2 cellular contexts compared by ENCODE assay signal in the genomic region with DNA sequence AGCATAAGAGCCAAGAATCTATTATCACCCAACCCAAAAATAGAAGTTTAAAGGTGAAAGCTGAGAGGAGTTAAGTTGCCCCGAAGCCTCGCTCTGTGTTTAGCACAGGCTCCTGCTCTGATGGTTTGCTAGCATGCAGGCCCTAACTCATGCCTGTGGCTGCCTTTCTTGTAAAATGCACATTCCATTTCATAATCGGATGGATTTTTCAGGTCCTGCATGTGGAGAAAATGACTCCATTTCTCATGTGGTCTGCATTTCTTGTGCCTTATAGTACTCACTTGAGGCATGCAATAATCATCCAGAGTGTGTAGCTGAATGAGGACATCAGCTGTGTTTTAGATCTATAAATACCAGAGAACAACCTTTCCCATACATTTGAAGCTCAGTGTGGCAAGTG.
TF ChIP-seq lines count a peak whose summit lies in the region.

No MANE protein-coding gene starts in this region.

TF ChIP-seq in GM23338, 12 proteins besides CTCF, POLR2A, EP300 and RAD21 (continued from another document):
- TF ChIP-seq, protein P1, sequence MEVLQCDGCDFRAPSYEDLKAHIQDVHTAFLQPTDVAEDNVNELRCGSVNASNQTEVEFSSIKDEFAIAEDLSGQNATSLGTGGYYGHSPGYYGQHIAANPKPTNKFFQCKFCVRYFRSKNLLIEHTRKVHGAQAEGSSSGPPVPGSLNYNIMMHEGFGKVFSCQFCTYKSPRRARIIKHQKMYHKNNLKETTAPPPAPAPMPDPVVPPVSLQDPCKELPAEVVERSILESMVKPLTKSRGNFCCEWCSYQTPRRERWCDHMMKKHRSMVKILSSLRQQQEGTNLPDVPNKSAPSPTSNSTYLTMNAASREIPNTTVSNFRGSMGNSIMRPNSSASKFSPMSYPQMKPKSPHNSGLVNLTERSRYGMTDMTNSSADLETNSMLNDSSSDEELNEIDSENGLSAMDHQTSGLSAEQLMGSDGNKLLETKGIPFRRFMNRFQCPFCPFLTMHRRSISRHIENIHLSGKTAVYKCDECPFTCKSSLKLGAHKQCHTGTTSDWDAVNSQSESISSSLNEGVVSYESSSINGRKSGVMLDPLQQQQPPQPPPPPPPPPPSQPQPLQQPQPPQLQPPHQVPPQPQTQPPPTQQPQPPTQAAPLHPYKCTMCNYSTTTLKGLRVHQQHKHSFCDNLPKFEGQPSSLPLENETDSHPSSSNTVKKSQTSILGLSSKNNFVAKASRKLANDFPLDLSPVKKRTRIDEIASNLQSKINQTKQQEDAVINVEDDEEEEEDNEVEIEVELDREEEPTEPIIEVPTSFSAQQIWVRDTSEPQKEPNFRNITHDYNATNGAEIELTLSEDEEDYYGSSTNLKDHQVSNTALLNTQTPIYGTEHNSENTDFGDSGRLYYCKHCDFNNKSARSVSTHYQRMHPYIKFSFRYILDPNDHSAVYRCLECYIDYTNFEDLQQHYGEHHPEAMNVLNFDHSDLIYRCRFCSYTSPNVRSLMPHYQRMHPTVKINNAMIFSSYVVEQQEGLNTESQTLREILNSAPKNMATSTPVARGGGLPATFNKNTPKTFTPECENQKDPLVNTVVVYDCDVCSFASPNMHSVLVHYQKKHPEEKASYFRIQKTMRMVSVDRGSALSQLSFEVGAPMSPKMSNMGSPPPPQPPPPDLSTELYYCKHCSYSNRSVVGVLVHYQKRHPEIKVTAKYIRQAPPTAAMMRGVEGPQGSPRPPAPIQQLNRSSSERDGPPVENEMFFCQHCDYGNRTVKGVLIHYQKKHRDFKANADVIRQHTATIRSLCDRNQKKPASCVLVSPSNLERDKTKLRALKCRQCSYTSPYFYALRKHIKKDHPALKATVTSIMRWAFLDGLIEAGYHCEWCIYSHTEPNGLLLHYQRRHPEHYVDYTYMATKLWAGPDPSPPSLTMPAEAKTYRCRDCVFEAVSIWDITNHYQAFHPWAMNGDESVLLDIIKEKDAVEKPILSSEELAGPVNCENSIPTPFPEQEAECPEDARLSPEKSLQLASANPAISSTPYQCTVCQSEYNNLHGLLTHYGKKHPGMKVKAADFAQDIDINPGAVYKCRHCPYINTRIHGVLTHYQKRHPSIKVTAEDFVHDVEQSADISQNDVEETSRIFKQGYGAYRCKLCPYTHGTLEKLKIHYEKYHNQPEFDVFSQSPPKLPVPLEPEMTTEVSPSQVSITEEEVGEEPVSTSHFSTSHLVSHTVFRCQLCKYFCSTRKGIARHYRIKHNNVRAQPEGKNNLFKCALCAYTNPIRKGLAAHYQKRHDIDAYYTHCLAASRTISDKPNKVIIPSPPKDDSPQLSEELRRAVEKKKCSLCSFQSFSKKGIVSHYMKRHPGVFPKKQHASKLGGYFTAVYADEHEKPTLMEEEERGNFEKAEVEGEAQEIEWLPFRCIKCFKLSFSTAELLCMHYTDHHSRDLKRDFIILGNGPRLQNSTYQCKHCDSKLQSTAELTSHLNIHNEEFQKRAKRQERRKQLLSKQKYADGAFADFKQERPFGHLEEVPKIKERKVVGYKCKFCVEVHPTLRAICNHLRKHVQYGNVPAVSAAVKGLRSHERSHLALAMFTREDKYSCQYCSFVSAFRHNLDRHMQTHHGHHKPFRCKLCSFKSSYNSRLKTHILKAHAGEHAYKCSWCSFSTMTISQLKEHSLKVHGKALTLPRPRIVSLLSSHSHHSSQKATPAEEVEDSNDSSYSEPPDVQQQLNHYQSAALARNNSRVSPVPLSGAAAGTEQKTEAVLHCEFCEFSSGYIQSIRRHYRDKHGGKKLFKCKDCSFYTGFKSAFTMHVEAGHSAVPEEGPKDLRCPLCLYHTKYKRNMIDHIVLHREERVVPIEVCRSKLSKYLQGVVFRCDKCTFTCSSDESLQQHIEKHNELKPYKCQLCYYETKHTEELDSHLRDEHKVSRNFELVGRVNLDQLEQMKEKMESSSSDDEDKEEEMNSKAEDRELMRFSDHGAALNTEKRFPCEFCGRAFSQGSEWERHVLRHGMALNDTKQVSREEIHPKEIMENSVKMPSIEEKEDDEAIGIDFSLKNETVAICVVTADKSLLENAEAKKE (CRISPR knock-in tag; IDR thresholded peaks at IDR 0.05): no peak
- no peak for TF ChIP-seq ZNF331 (CRISPR knock-in tag; IDR thresholded peaks at IDR 0.05; ENCODE audit: low read depth)
- no peak for TF ChIP-seq POLR2AphosphoS5 (IDR thresholded peaks at IDR 0.05; ENCODE audit: low read depth)
- TF ChIP-seq CREB1 (CRISPR knock-in tag; IDR thresholded peaks at IDR 0.05; ENCODE audit: low read depth): no peak
- TF ChIP-seq, protein P2, sequence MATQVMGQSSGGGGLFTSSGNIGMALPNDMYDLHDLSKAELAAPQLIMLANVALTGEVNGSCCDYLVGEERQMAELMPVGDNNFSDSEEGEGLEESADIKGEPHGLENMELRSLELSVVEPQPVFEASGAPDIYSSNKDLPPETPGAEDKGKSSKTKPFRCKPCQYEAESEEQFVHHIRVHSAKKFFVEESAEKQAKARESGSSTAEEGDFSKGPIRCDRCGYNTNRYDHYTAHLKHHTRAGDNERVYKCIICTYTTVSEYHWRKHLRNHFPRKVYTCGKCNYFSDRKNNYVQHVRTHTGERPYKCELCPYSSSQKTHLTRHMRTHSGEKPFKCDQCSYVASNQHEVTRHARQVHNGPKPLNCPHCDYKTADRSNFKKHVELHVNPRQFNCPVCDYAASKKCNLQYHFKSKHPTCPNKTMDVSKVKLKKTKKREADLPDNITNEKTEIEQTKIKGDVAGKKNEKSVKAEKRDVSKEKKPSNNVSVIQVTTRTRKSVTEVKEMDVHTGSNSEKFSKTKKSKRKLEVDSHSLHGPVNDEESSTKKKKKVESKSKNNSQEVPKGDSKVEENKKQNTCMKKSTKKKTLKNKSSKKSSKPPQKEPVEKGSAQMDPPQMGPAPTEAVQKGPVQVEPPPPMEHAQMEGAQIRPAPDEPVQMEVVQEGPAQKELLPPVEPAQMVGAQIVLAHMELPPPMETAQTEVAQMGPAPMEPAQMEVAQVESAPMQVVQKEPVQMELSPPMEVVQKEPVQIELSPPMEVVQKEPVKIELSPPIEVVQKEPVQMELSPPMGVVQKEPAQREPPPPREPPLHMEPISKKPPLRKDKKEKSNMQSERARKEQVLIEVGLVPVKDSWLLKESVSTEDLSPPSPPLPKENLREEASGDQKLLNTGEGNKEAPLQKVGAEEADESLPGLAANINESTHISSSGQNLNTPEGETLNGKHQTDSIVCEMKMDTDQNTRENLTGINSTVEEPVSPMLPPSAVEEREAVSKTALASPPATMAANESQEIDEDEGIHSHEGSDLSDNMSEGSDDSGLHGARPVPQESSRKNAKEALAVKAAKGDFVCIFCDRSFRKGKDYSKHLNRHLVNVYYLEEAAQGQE (IDR thresholded peaks at IDR 0.05; ENCODE audit: unreplicated experiment): no peak

TF ChIP-seq in neural cell, 6 proteins besides CTCF, POLR2A, EP300 and RAD21 (continued from another document):
- TF ChIP-seq, protein P2 (IDR thresholded peaks at IDR 0.05; ENCODE audit: borderline replicate concordance): no peak
